ENCODE assay signal across 8 cellular contexts in the genomic region with DNA sequence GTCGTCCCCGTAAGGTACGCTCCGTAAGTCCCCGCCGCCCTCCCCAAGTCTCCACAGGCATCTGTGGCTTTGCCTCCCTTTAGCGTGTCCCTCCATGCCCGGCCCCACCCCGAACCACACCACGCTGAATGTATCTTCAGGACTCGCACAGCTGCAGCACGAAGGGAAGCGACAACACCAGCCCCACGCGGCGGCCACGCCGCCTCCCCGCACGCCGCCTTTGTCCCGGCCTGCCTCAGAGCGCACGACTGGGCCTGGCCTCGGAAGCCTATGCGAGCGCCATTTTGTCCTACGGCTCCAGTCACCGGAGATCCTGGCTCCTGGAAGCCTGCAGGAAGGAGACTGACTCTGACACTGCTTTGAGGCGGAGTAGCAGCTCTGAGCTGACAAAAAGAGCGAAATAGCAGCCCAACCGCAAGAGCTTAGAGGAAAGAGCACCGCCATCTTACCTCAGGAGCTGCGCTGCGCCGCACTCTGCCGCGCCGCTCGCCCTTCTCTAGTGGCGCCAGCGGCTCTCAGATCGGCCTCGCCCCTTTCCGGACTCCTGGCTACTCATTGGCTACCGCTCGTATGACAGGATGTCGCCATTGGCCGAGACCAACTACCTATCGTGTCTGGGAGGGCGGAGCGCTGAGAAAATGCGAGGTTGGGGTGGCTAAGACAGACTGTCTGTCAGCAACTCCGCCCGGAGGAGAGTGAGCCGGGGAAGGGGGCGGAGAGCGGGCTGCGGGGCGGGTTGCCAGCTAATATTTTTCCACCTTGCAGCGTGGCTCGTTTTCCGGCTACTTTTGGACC.
DNase-seq lines count a peak whose midpoint lies in the region; ATAC-seq lines count a peak whose summit lies in the region.

A gene with protein sequence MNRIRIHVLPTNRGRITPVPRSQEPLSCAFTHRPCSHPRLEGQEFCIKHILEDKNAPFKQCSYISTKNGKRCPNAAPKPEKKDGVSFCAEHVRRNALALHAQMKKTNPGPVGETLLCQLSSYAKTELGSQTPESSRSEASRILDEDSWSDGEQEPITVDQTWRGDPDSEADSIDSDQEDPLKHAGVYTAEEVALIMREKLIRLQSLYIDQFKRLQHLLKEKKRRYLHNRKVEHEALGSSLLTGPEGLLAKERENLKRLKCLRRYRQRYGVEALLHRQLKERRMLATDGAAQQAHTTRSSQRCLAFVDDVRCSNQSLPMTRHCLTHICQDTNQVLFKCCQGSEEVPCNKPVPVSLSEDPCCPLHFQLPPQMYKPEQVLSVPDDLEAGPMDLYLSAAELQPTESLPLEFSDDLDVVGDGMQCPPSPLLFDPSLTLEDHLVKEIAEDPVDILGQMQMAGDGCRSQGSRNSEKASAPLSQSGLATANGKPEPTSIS (minus strand): TSS at position 501 of the 795 bp plus-strand sequence. CDS start 606 bp downstream, outside the sequence.

- no peaks in the 10 kb centered on the region for H3K9me3 ChIP-seq in BLaER1 treated with 17β-estradiol and CSF1 and Interleukin-3, amounts not matched to agents 10 nM and 100 nM (replicated peaks in 1 of 11)

- H3K4me2 ChIP-seq in BLaER1 treated with 17β-estradiol and CSF1 and Interleukin-3, amounts not matched to agents 10 nM and 100 nM: peak within 1 kb of the TSS; percentile 79 to 93 (median 90)

- DNase-seq in NCI-H748 (lab: John Stamatoyannopoulos, UW; ENCODE audit: unreplicated experiment): peak; percentile 99
- peak; percentile 97 for DNase-seq in activated CD4-positive, alpha-beta T cell treated with anti-CD3 and anti-CD28 coated beads, Interleukin-2, amount 50 U/mL, for 1 hour
- peak; percentile 97 for DNase-seq in cortex of kidney (lab: John Stamatoyannopoulos, UW)
- peak; percentile 100 for DNase-seq in left kidney (ENCODE audit: low read depth, low spot score)
- peak; percentile 96 to 98 for DNase-seq in stimulated activated CD4-positive, alpha-beta T cell treated with anti-CD3 and anti-CD28 coated beads, Interleukin-2, amount 100 ng/mL, for 24 hours

- H3K36me3 ChIP-seq in BLaER1 treated with 17β-estradiol and CSF1 and Interleukin-3, amounts not matched to agents 10 nM and 100 nM: peaks cover 21 to 43% (median 39%) of the 10 kb centered on the region in 11 experiments

- ATAC-seq in GM19351 (IDR thresholded peaks at IDR 0.05; ENCODE audit: unreplicated experiment) (peak; percentile 99), HG03521 (IDR thresholded peaks at IDR 0.05; ENCODE audit: unreplicated experiment) (peak; percentile 99)

- no peaks in the 10 kb centered on the region for H3K27me3 ChIP-seq in BLaER1 treated with 17β-estradiol and CSF1 and Interleukin-3, amounts not matched to agents 10 nM and 100 nM

- H3K27ac ChIP-seq in BLaER1 treated with 17β-estradiol and CSF1 and Interleukin-3, amounts not matched to agents 10 nM and 100 nM: peak within 1 kb of the TSS; percentile 88 to 98 (median 95)

- H3K4me1 ChIP-seq in BLaER1 treated with 17β-estradiol and CSF1 and Interleukin-3, amounts not matched to agents 10 nM and 100 nM: peaks cover 37 to 50% (median 46%) of the 10 kb centered on the region in 10 experiments

- peak within 1 kb of the TSS; percentile 75 to 94 (median 84) for H3K4me3 ChIP-seq in BLaER1 treated with 17β-estradiol and CSF1 and Interleukin-3, amounts not matched to agents 10 nM and 100 nM

- H3K9ac ChIP-seq in BLaER1 treated with 17β-estradiol and CSF1 and Interleukin-3, amounts not matched to agents 10 nM and 100 nM: peak within 1 kb of the TSS; percentile 90 to 98 (median 95)

- H4K20me1 ChIP-seq in BLaER1 treated with 17β-estradiol and CSF1 and Interleukin-3, amounts not matched to agents 10 nM and 100 nM: peaks cover 16 to 49% (median 40%) of the 10 kb centered on the region in 11 experiments; a peak in 21 of 22 replicates

Comparison
In these comparisons a context has a peak if more than half of its experiments do, and no peak if none do; other contexts are left out.
1. Peak in every context shown above with its lines: DNase-seq, ATAC-seq, H3K4me3 ChIP-seq and H3K27ac ChIP-seq.